Comparison of ENCODE assay signal across 14 cellular contexts in genomic region chr15:47742334-47742733, GRCh38. TPM values are rescaled to one million over a fixed set of nuclear protein-coding genes. Genes with fewer than 3 reads are reported as not detected.
DNase-seq lines count a peak whose midpoint lies in the region; ATAC-seq and TF ChIP-seq lines count a peak whose summit lies in the region.
"Had no signal": no experiment of that assay in that cellular context is flagged by ENCODE, and none has a peak within 500 bp of the region (broad histone marks: within the 10 kb centered on the region; RNA-seq: fewer than 3 reads in every experiment).

No MANE protein-coding gene starts in this region.

- no peak overlapping the region for H3K4me3 Mint-ChIP-seq in naive thymus-derived CD8-positive, alpha-beta T cell
- no peak overlapping the region for H3K4me3 Mint-ChIP-seq in activated T-helper 2 cell treated with anti-CD3 and anti-CD28 coated beads, Interferon-gamma antibody, Interleukin-2, Interleukin-4, amounts not matched to agents 10 μg/mL and 5 μg/mL and 100 μg/mL, durations not matched to agents 14 hours and 24 hours and 36 hours (ENCODE audit: low read depth)
- H3K4me3 Mint-ChIP-seq in activated naive CD8-positive, alpha-beta T cell treated with anti-CD3 and anti-CD28 coated beads, Interleukin-2, amount 50 U/mL, for 24 hours, result no peak overlapping the region
- H3K4me3 Mint-ChIP-seq: CD4-positive, CD25-positive, alpha-beta regulatory T cell had no signal

- H3K36me3 Mint-ChIP-seq in naive thymus-derived CD8-positive, alpha-beta T cell, result no peaks in the 10 kb centered on the region
- H3K36me3 Mint-ChIP-seq in activated T-helper 2 cell treated with anti-CD3 and anti-CD28 coated beads, Interferon-gamma antibody, Interleukin-2, Interleukin-4, amounts not matched to agents 10 μg/mL and 5 μg/mL and 100 μg/mL, durations not matched to agents 14 hours and 24 hours and 36 hours (ENCODE audit: low read depth), result no peaks in the 10 kb centered on the region
- H3K36me3 Mint-ChIP-seq in activated naive CD8-positive, alpha-beta T cell treated with anti-CD3 and anti-CD28 coated beads, Interleukin-2, amount 50 U/mL, for 24 hours (ENCODE audit: low read depth), result no peaks in the 10 kb centered on the region
- H3K36me3 Mint-ChIP-seq: CD4-positive, CD25-positive, alpha-beta regulatory T cell had no signal

- H3K4me3 ChIP-seq in HUES48 (ENCODE audit: low read depth, low read length) (no peak overlapping the region), cardiac muscle cell (no peak overlapping the region), iPS-20b (ENCODE audit: low read length) (peak overlapping the region; percentile 37; the same call in 1 of the 2 replicates), smooth muscle cell (no peak overlapping the region)

- intact Hi-C loops in activated T-helper 2 cell treated with anti-CD3 and anti-CD28 coated beads, Interferon-gamma antibody, Interleukin-2, Interleukin-4, amounts not matched to agents 10 μg/mL and 5 μg/mL and 100 μg/mL, durations not matched to agents 14 hours and 24 hours and 36 hours (cut with micrococcal nuclease), result no loop called here

- POLR2A ChIA-PET in naive thymus-derived CD8-positive, alpha-beta T cell (lab: Charles Lee), result no interaction called here

- H3K4me1 ChIP-seq in HUES48 (ENCODE audit: control insufficient read depth, insufficient read depth, low read length) (peaks cover 25% of the 10 kb centered on the region), cardiac muscle cell (ENCODE audit: low read depth) (peaks cover 47% of the 10 kb centered on the region), iPS-20b (ENCODE audit: insufficient read depth, low read length) (peaks cover 16% of the 10 kb centered on the region; the same call in 1 of the 2 replicates), smooth muscle cell (ENCODE audit: low read depth) (peaks cover 28% of the 10 kb centered on the region)

- TF ChIP-seq CTCF in cardiac muscle cell (IDR thresholded peaks at IDR 0.05; ENCODE audit: low read depth, low read length) (no peak), smooth muscle cell (IDR thresholded peaks at IDR 0.05; ENCODE audit: borderline replicate concordance, insufficient read depth, poor library complexity, severe bottlenecking) (no peak)

- H3K27ac ChIP-seq in HUES48 (ENCODE audit: low read depth, low read length), result peak overlapping the region; percentile 65
- peak overlapping the region; percentile 69 for H3K27ac ChIP-seq in cardiac muscle cell
- no peak overlapping the region for H3K27ac ChIP-seq in iPS-20b (ENCODE audit: low read length)
- peak overlapping the region; percentile 35 for H3K27ac ChIP-seq in smooth muscle cell (ENCODE audit: low read depth)

- H2AFZ ChIP-seq in smooth muscle cell (ENCODE audit: low read depth), result no peak overlapping the region

- no peak overlapping the region for H3K27ac Mint-ChIP-seq in naive thymus-derived CD8-positive, alpha-beta T cell
- no peak overlapping the region for H3K27ac Mint-ChIP-seq in activated T-helper 2 cell treated with anti-CD3 and anti-CD28 coated beads, Interferon-gamma antibody, Interleukin-2, Interleukin-4, amounts not matched to agents 10 μg/mL and 5 μg/mL and 100 μg/mL, durations not matched to agents 14 hours and 24 hours and 36 hours
- no peak overlapping the region for H3K27ac Mint-ChIP-seq in activated naive CD8-positive, alpha-beta T cell treated with anti-CD3 and anti-CD28 coated beads, Interleukin-2, amount 50 U/mL, for 24 hours
- H3K27ac Mint-ChIP-seq: CD4-positive, CD25-positive, alpha-beta regulatory T cell had no signal

- H3K27me3 ChIP-seq in HUES48 (ENCODE audit: control insufficient read depth, insufficient read depth, low read length) (peaks cover 34% of the 10 kb centered on the region), cardiac muscle cell (no peaks in the 10 kb centered on the region), iPS-20b (ENCODE audit: insufficient read depth, low read length) (peaks cover 29% of the 10 kb centered on the region), smooth muscle cell (ENCODE audit: low read depth) (no peaks in the 10 kb centered on the region)

- peaks cover 0 to 9% (median 4%) of the 10 kb centered on the region in 5 donors for H3K27me3 Mint-ChIP-seq in naive thymus-derived CD8-positive, alpha-beta T cell
- H3K27me3 Mint-ChIP-seq in activated T-helper 2 cell treated with anti-CD3 and anti-CD28 coated beads, Interferon-gamma antibody, Interleukin-2, Interleukin-4, amounts not matched to agents 10 μg/mL and 5 μg/mL and 100 μg/mL, durations not matched to agents 14 hours and 24 hours and 36 hours (ENCODE audit: low read depth), result no peaks in the 10 kb centered on the region
- H3K27me3 Mint-ChIP-seq in activated naive CD8-positive, alpha-beta T cell treated with anti-CD3 and anti-CD28 coated beads, Interleukin-2, amount 50 U/mL, for 24 hours, result peaks cover 6% of the 10 kb centered on the region
- H3K27me3 Mint-ChIP-seq: CD4-positive, CD25-positive, alpha-beta regulatory T cell had no signal

- H3K9ac ChIP-seq in HUES48 (ENCODE audit: low read depth, low read length), result no peak overlapping the region
- no peak overlapping the region for H3K9ac ChIP-seq in iPS-20b (ENCODE audit: low read depth, low read length)
- peak overlapping the region; percentile 5 for H3K9ac ChIP-seq in smooth muscle cell (ENCODE audit: low read depth)

- H3F3A ChIP-seq in smooth muscle cell (ENCODE audit: low read depth), result peaks cover 14% of the 10 kb centered on the region

- peak in 1 of 2 donors; percentile 82 for DNase-seq in cardiac muscle cell (ENCODE audit: low read depth in 1 of 2, low spot score in 1 of 2)
- DNase-seq in smooth muscle cell (lab: John Stamatoyannopoulos, UW; ENCODE audit: unreplicated experiment), result no peak
- no peak for DNase-seq in naive thymus-derived CD8-positive, alpha-beta T cell
- no peak for DNase-seq in cerebellar cortex (ENCODE audit: low spot score)
- DNase-seq in activated T-helper 2 cell treated with anti-CD3 and anti-CD28 coated beads, Interferon-gamma antibody, Interleukin-2, Interleukin-4, amounts not matched to agents 10 μg/mL and 5 μg/mL and 100 μg/mL, durations not matched to agents 14 hours and 24 hours and 36 hours (ENCODE audit: low spot score), result no peak
- DNase-seq in activated naive CD8-positive, alpha-beta T cell treated with anti-CD3 and anti-CD28 coated beads, Interleukin-2, amount 50 U/mL, for 24 hours, result no peak
- DNase-seq: Calu3; CD4-positive, CD25-positive, alpha-beta regulatory T cell; GOT3; NCI-H187; NCI-H345; SHP77 treated with DMSO at 0.1 percent for 48 hours had no signal

- H3K36me3 ChIP-seq in HUES48 (ENCODE audit: control insufficient read depth, insufficient read depth, low read length) (no peaks in the 10 kb centered on the region), cardiac muscle cell (peaks cover 11% of the 10 kb centered on the region), iPS-20b (ENCODE audit: insufficient read depth, low read depth, low read length) (no peaks in the 10 kb centered on the region), smooth muscle cell (ENCODE audit: low read depth) (no peaks in the 10 kb centered on the region)

- H3K79me2 ChIP-seq in smooth muscle cell (ENCODE audit: low read depth), result peaks cover 76% of the 10 kb centered on the region

- peaks cover 8% of the 10 kb centered on the region for H4K20me1 ChIP-seq in smooth muscle cell (ENCODE audit: low read depth)

- H3K9me3 ChIP-seq in HUES48 (ENCODE audit: control insufficient read depth, insufficient read depth, low read length) (no peaks in the 10 kb centered on the region), cardiac muscle cell (ENCODE audit: low read depth) (no peaks in the 10 kb centered on the region), iPS-20b (ENCODE audit: insufficient read depth, low read depth, low read length) (no peaks in the 10 kb centered on the region), smooth muscle cell (replicated peaks; ENCODE audit: low read depth) (no peaks in the 10 kb centered on the region)

- no peaks in the 10 kb centered on the region for H3K4me1 Mint-ChIP-seq in naive thymus-derived CD8-positive, alpha-beta T cell
- H3K4me1 Mint-ChIP-seq in activated T-helper 2 cell treated with anti-CD3 and anti-CD28 coated beads, Interferon-gamma antibody, Interleukin-2, Interleukin-4, amounts not matched to agents 10 μg/mL and 5 μg/mL and 100 μg/mL, durations not matched to agents 14 hours and 24 hours and 36 hours (ENCODE audit: low read depth), result no peaks in the 10 kb centered on the region
- no peaks in the 10 kb centered on the region for H3K4me1 Mint-ChIP-seq in activated naive CD8-positive, alpha-beta T cell treated with anti-CD3 and anti-CD28 coated beads, Interleukin-2, amount 50 U/mL, for 24 hours
- H3K4me1 Mint-ChIP-seq: CD4-positive, CD25-positive, alpha-beta regulatory T cell had no signal

- H3K4me2 ChIP-seq in smooth muscle cell, result peak overlapping the region; percentile 39

- no peak for ATAC-seq in naive thymus-derived CD8-positive, alpha-beta T cell
- ATAC-seq in activated naive CD8-positive, alpha-beta T cell treated with anti-CD3 and anti-CD28 coated beads, Interleukin-2, amount 50 U/mL, for 24 hours, result no peak

- WGBS in smooth muscle cell (ENCODE audit: low lambda C conversion rate), result 9% methylated on average over 5 of the region's 5 CpGs

- peaks cover 0 to 2% (median 0%) of the 10 kb centered on the region in 9 donors for H3K9me3 Mint-ChIP-seq in naive thymus-derived CD8-positive, alpha-beta T cell
- no peaks in the 10 kb centered on the region for H3K9me3 Mint-ChIP-seq in activated T-helper 2 cell treated with anti-CD3 and anti-CD28 coated beads, Interferon-gamma antibody, Interleukin-2, Interleukin-4, amounts not matched to agents 10 μg/mL and 5 μg/mL and 100 μg/mL, durations not matched to agents 14 hours and 24 hours and 36 hours
- no peaks in the 10 kb centered on the region for H3K9me3 Mint-ChIP-seq in activated naive CD8-positive, alpha-beta T cell treated with anti-CD3 and anti-CD28 coated beads, Interleukin-2, amount 50 U/mL, for 24 hours

RNA-seq across cellular contexts. Expression of gene SEMA6D, which starts 25.0 kb away (rescaled TPM):
- total RNA-seq in cardiac muscle cell, result 71.3 and 90.6 TPM in 2 replicates
- 77.6 and 100 TPM in 2 replicates for polyA plus RNA-seq in cardiac muscle cell
- 44.9 and 63.6 TPM in 2 replicates for total RNA-seq in smooth muscle cell
- 31.4 and 32.4 TPM in 2 replicates for polyA plus RNA-seq in smooth muscle cell
- not detected for total RNA-seq in naive thymus-derived CD8-positive, alpha-beta T cell
- polyA plus RNA-seq in naive thymus-derived CD8-positive, alpha-beta T cell, result not detected
- not detected in 2 replicates for total RNA-seq in activated T-helper 2 cell treated with anti-CD3 and anti-CD28 coated beads, Interferon-gamma antibody, Interleukin-2, Interleukin-4, amounts not matched to agents 10 μg/mL and 5 μg/mL and 100 μg/mL, durations not matched to agents 14 hours and 24 hours and 36 hours
- total RNA-seq: Calu3; CD4-positive, CD25-positive, alpha-beta regulatory T cell had no signal
- polyA plus RNA-seq: CD4-positive, CD25-positive, alpha-beta regulatory T cell had no signal

Comparison
In these comparisons a context has a peak if more than half of its experiments do, and no peak if none do; other contexts are left out.
1. RNA of gene SEMA6D, which starts 25.0 kb away (total RNA-seq): 71.3 to 90.6 TPM in cardiac muscle cell and 44.9 to 63.6 TPM in smooth muscle cell; not detected in naive thymus-derived CD8-positive, alpha-beta T cell and not detected in activated T-helper 2 cell treated with anti-CD3 and anti-CD28 coated beads, Interferon-gamma antibody, Interleukin-2, Interleukin-4, amounts not matched to agents 10 μg/mL and 5 μg/mL and 100 μg/mL, durations not matched to agents 14 hours and 24 hours and 36 hours; every median in the first group is over 10 times any median in the second.